ENCODE assay signal across 8 cellular contexts in genomic region chr4:40325406-40326019, GRCh38. TPM values are rescaled to one million over a fixed set of nuclear protein-coding genes. Genes with fewer than 3 reads are reported as not detected.
DNase-seq lines count a peak whose midpoint lies in the region; FAIRE-seq and TF ChIP-seq lines count a peak whose summit lies in the region.

No MANE protein-coding gene starts in this region.

- intact Hi-C loops in left ventricle myocardium inferior (cut with micrococcal nuclease) (no loop called here), spleen (cut with DNase I; ENCODE audit: low total_unique reads) (loop anchor here (10.0 kb wide), 1 partner anchor 341 kb away; no protein-coding TSS in a partner anchor)

- WGBS in spleen, 5 donors = 8 to 19% (median 12%) methylated on average over 2 of the region's 2 CpGs

- no peak overlapping the region for H3K27ac ChIP-seq in left ventricle myocardium inferior (replicated peaks)
- no peak overlapping the region for H3K27ac ChIP-seq in spleen

- TF ChIP-seq POLR2A in H54 (IDR thresholded peaks at IDR 0.05; ENCODE audit: low read depth, low read length) (no peak), spleen (IDR thresholded peaks at IDR 0.05) (no peak)

- no peaks in the 10 kb centered on the region for H3K4me1 ChIP-seq in left ventricle myocardium inferior
- peaks cover 2 to 37% (median 4%) of the 10 kb centered on the region in 6 donors for H3K4me1 ChIP-seq in spleen

- H3K27ac Mint-ChIP-seq in activated naive CD8-positive, alpha-beta T cell treated with anti-CD3 and anti-CD28 coated beads for 36 hours = peak overlapping the region; percentile 28

- H3K4me3 ChIP-seq in left ventricle myocardium inferior (no peak overlapping the region), spleen (no peak overlapping the region)

- H3K27me3 ChIP-seq in left ventricle myocardium inferior (ENCODE audit: low read depth) (peaks cover 13% of the 10 kb centered on the region), spleen (replicated peaks in 1 of 7) (no peaks in the 10 kb centered on the region)

- no peaks in the 10 kb centered on the region for H3K27me3 Mint-ChIP-seq in activated naive CD8-positive, alpha-beta T cell treated with anti-CD3 and anti-CD28 coated beads for 36 hours

- FAIRE-seq in H54 (lab: Jason Lieb, UNC) = no peak

- peak; percentile 9 for DNase-seq in DMS79 treated with DMSO at 0.1 percent for 48 hours (lab: John Stamatoyannopoulos, UW)
- no peak for DNase-seq in DMS79 (lab: John Stamatoyannopoulos, UW)
- peak; percentile 25 for DNase-seq in H54 (ENCODE audit: insufficient read length, low spot score)
- DNase-seq in LHCN-M2 (ENCODE audit: low read depth) = peak; percentile 73
- peak; percentile 72 for DNase-seq in RPMI8226
- peak; percentile 55 for DNase-seq in activated naive CD8-positive, alpha-beta T cell treated with anti-CD3 and anti-CD28 coated beads for 36 hours
- no peak for DNase-seq in left ventricle myocardium inferior
- no peak for DNase-seq in spleen

- no peaks in the 10 kb centered on the region for H3K9me3 ChIP-seq in left ventricle myocardium inferior (replicated peaks)
- no peaks in the 10 kb centered on the region for H3K9me3 ChIP-seq in spleen

- H3K36me3 ChIP-seq in left ventricle myocardium inferior = no peaks in the 10 kb centered on the region
- H3K36me3 ChIP-seq in spleen = no peaks in the 10 kb centered on the region

- H3K4me3 Mint-ChIP-seq in activated naive CD8-positive, alpha-beta T cell treated with anti-CD3 and anti-CD28 coated beads for 36 hours = no peak overlapping the region

- H3K9me3 Mint-ChIP-seq in activated naive CD8-positive, alpha-beta T cell treated with anti-CD3 and anti-CD28 coated beads for 36 hours = no peaks in the 10 kb centered on the region

- no peaks in the 10 kb centered on the region for H3K36me3 Mint-ChIP-seq in activated naive CD8-positive, alpha-beta T cell treated with anti-CD3 and anti-CD28 coated beads for 36 hours

- H3K4me1 Mint-ChIP-seq in activated naive CD8-positive, alpha-beta T cell treated with anti-CD3 and anti-CD28 coated beads for 36 hours = peaks cover 31% of the 10 kb centered on the region

- TF ChIP-seq CTCF in left ventricle myocardium inferior (IDR thresholded peaks at IDR 0.05; ENCODE audit: borderline replicate concordance) (peak; percentile 78), spleen (IDR thresholded peaks at IDR 0.05 in 8 of 11, conservative IDR thresholded peaks at IDR 0.05 in 3 of 11) (peak; percentile 71 to 87 (median 82))

RNA-seq across cellular contexts. Expression of gene CHRNA9, which starts 9.6 kb away (rescaled TPM):
- total RNA-seq in LHCN-M2 (2014; rRNA removed) = 0.29 and 0.51 TPM in 2 replicates
- 0.11 TPM for polyA plus RNA-seq in LHCN-M2 (2012)
- under 1 TPM in 1 of 2 experiments, not detected in 1; 0.22 TPM for total RNA-seq in activated naive CD8-positive, alpha-beta T cell treated with anti-CD3 and anti-CD28 coated beads for 36 hours
- not detected for total RNA-seq in left ventricle myocardium inferior
- total RNA-seq in spleen = not detected
- under 1 TPM in 2 of 3 donors, not detected in 1; 0.03 to 0.11 TPM for polyA plus RNA-seq in spleen

Comparison
In these comparisons a context has a peak if more than half of its experiments do, and no peak if none do; other contexts are left out.
1. DNase-seq: peak in DMS79 treated with DMSO at 0.1 percent for 48 hours (single experiment), H54 (single experiment), LHCN-M2 (single experiment), RPMI8226 (single experiment) and activated naive CD8-positive, alpha-beta T cell treated with anti-CD3 and anti-CD28 coated beads for 36 hours (single experiment); none in DMS79 (single experiment), left ventricle myocardium inferior (single experiment) and spleen (single experiment).